In the genomic region with DNA sequence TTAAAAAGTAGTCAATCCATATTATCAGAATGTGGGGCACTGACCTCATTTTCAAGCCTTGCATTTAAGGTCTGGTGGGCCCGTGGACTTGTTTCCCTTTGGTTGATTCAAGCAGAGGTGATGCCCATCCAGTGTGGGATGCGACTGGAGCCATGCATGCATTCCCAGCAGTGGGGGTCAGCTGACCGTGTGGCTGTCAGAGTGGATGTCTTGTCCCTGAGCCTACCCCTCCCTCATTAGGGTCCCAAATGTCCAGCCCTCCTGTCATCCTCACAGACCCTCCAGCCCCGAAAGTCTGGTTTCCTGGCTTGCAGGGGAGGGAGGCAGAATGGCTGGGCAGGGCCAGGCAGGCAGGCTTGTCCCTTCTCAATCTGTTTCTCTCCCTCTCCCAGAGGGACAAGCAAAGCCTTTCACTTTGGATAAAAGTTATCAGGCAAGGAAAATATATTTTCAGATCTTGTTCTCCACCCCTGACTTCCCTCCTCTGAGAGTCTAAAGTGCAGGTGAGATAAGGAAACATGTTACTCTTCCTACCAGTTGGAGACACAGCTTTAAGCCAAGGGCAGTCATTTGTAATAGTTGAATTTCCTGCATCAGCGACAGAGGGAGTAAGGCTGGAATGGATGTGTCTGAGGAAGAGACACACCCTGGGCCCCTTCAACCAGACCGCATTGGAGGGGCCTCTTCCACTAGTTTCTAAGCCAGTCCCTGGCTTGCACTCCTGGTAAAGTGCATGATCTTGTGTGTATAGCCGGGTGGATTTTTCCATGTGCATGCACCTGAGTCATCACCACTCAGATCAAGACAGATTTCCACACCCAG, we compare ENCODE assay signal across 20 cellular contexts.
"Had no signal": no experiment of that assay in that cellular context is flagged by ENCODE, and none has a peak within 500 bp of the region (broad histone marks: within the 10 kb centered on the region; RNA-seq: fewer than 3 reads in every experiment).

No MANE protein-coding gene starts in this region.

- H3K27ac ChIP-seq: coronary artery, foreskin keratinocyte, parathyroid adenoma, prostate gland, tibial artery, upper lobe of left lung, uterus had no signal

- H3K36me3 Mint-ChIP-seq: natural killer cell had no signal

- H3K4me1 Mint-ChIP-seq: natural killer cell had no signal

- H3K27ac Mint-ChIP-seq: endodermal cell, natural killer cell had no signal

- DNase-seq: effector CD4-positive, alpha-beta T cell; endodermal cell; erythroblast; foreskin keratinocyte; head of caudate nucleus; hippocampal formation; mammary epithelial cell; natural killer cell; occipital lobe; stimulated activated CD4-positive, alpha-beta T cell treated with anti-CD3 and anti-CD28 coated beads, Interleukin-12 subunit alpha, Interleukin-12 subunit beta, amount 100 ng/mL, for 4 hours; stimulated activated CD4-positive, alpha-beta T cell treated with anti-CD3 and anti-CD28 coated beads, Interleukin-2, amount 100 ng/mL, for 48 hours; stimulated activated naive CD8-positive, alpha-beta T cell treated with anti-CD3 and anti-CD28 coated beads, Interleukin-15, Interleukin-2, amounts not matched to agents 100 U/mL and 50 U/mL, for 24 hours; tibial artery; upper lobe of left lung; uterus had no signal

- H2AFZ ChIP-seq: parathyroid adenoma had no signal

- H3K9ac ChIP-seq: parathyroid adenoma had no signal

- H3K4me3 ChIP-seq: coronary artery, prostate gland, tibial artery, upper lobe of left lung, uterus had no signal

- H3K27me3 ChIP-seq: upper lobe of left lung, uterus had no signal

- ATAC-seq: natural killer cell, sciatic nerve had no signal

- H3K9me3 Mint-ChIP-seq: endodermal cell, natural killer cell, neural crest cell had no signal

- H3K9me3 ChIP-seq: prostate gland, tibial artery, upper lobe of left lung, uterus had no signal

- H3K4me1 ChIP-seq: foreskin keratinocyte, prostate gland, uterus had no signal

- H3K4me3 Mint-ChIP-seq: endodermal cell, natural killer cell, neural crest cell had no signal

- H3K36me3 ChIP-seq: prostate gland, tibial artery, upper lobe of left lung, uterus had no signal
